In genomic region chr19:19372656-19373416, GRCh38 we compare ENCODE assay signal across 8 cellular contexts. TPM values are rescaled to one million over a fixed set of nuclear protein-coding genes. Genes with fewer than 3 reads are reported as not detected.
DNase-seq lines count a peak whose midpoint lies in the region; ATAC-seq and TF ChIP-seq lines count a peak whose summit lies in the region.

No MANE protein-coding gene starts in this region.

- H3K9me3 ChIP-seq in gastrocnemius medialis = no peaks in the 10 kb centered on the region

- ATAC-seq in GM21576 (IDR thresholded peaks at IDR 0.05; ENCODE audit: unreplicated experiment) = peak; percentile 83
- peak; percentile 74 to 75 for ATAC-seq in gastrocnemius medialis
- no peak for ATAC-seq in HG02840 (IDR thresholded peaks at IDR 0.05; ENCODE audit: low FRiP score, unreplicated experiment)

- H3K4me1 ChIP-seq in gastrocnemius medialis = peaks cover 0 to 6% of the 10 kb centered on the region in 2 donors

- H3K4me3 ChIP-seq in WI38 (ENCODE audit: low read depth, low read length) = 0 out of 2 replicates have a peak overlapping the region, but pooled peaks have one; percentile 22
- H3K4me3 ChIP-seq in fibroblast of villous mesenchyme (ENCODE audit: low read depth, low read length) = no peak overlapping the region
- H3K4me3 ChIP-seq in gastrocnemius medialis = no peak overlapping the region

- TF ChIP-seq CTCF in GM10266 (IDR thresholded peaks at IDR 0.05; ENCODE audit: control insufficient read depth, insufficient read depth, low read depth, missing control alignments) (no peak), WI38 (IDR thresholded peaks at IDR 0.05; ENCODE audit: low read depth, low read length) (no peak), fibroblast of villous mesenchyme (IDR thresholded peaks at IDR 0.05; ENCODE audit: insufficient read depth, low read depth, low read length) (no peak), gastrocnemius medialis (IDR thresholded peaks at IDR 0.05 in 4 of 5, conservative IDR thresholded peaks at IDR 0.05 in 1 of 5) (no peak)

- in situ Hi-C loops in gastrocnemius medialis (cut with MboI; ENCODE audit: low sequenced_read_pairs in 4 of 4) = no loop called here

- H3K36me3 ChIP-seq in gastrocnemius medialis = no peaks in the 10 kb centered on the region

- TF ChIP-seq POLR2A in gastrocnemius medialis (IDR thresholded peaks at IDR 0.05) = peak in 1 of 2 donors; percentile 39

- DNase-seq in GM10266 (ENCODE audit: extremely low spot score) = peak; percentile 66
- peak; percentile 78 for DNase-seq in LoVo (ENCODE audit: low spot score)
- DNase-seq in fibroblast of villous mesenchyme (ENCODE audit: low read depth) = peak; percentile 58
- peak; percentile 43 to 51 for DNase-seq in gastrocnemius medialis
- DNase-seq in cerebellar nuclear complex (lab: John Stamatoyannopoulos, UW) = no peak

- peak overlapping the region; percentile 61 to 77 (median 68) for H3K27ac ChIP-seq in gastrocnemius medialis

- H3K27me3 ChIP-seq in gastrocnemius medialis = no peaks in the 10 kb centered on the region

- intact Hi-C loops in gastrocnemius medialis (cut with DNase I; ENCODE audit: low total_unique reads) = no loop called here

RNA-seq across cellular contexts. Expression of gene GATAD2A, which starts 32.6 kb away (rescaled TPM):
- total RNA-seq in fibroblast of villous mesenchyme (44.5 and 57.0 TPM in 2 replicates), gastrocnemius medialis (10 to 100 TPM; 17.7 to 51.4 (median 40.1) TPM)

RNA-seq across cellular contexts. Expression of gene MAU2, which starts 52.2 kb away (rescaled TPM):
- 30.6 and 32.4 TPM in 2 replicates for total RNA-seq in fibroblast of villous mesenchyme
- total RNA-seq in gastrocnemius medialis = 10 to 100 TPM; 31.3 to 48.5 (median 41.7) TPM

RNA-seq across cellular contexts. Expression of gene SUGP1, which starts 52.5 kb away (rescaled TPM):
- total RNA-seq in fibroblast of villous mesenchyme = 22.5 and 27.4 TPM in 2 replicates
- total RNA-seq in gastrocnemius medialis = 10 to 100 TPM; 29.7 to 51.0 (median 39.8) TPM

Comparison
In these comparisons a context has a peak if more than half of its experiments do, and no peak if none do; other contexts are left out.
1. DNase-seq: peak in GM10266 (single experiment), LoVo (single experiment), fibroblast of villous mesenchyme (single experiment) and gastrocnemius medialis (2 of 2); none in cerebellar nuclear complex (0 of 2).